ENCODE assay signal across 11 cellular contexts in the genomic region with DNA sequence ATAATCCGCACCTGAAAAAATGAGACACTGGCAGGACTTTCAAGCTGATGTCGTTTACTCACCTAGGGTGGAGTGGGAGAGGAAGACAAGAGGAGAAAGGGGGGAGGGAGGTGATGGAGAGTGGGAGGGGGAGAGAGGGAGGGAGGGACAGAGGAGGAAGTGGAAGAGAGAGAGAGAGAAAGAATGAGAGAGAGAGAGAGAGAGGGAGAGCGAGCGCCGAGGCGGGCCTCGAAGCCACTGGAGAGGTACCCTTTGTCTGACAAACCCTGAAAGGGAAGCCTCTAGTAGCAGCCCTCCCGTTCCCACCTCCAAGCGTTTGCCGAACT. TPM values are rescaled to one million over a fixed set of nuclear protein-coding genes. Genes with fewer than 3 reads are reported as not detected.
DNase-seq lines count a peak whose midpoint lies in the region; ATAC-seq, FAIRE-seq and TF ChIP-seq lines count a peak whose summit lies in the region.
"Had no signal": no experiment of that assay in that cellular context is flagged by ENCODE, and none has a peak within 500 bp of the region (broad histone marks: within the 10 kb centered on the region; RNA-seq: fewer than 3 reads in every experiment).

No MANE protein-coding gene starts in this region.

- peak; percentile 26 for DNase-seq in NCI-H2029 treated with DMSO at 0.1 percent for 48 hours (lab: John Stamatoyannopoulos, UW)
- DNase-seq in NCI-H2029 (lab: John Stamatoyannopoulos, UW) = no peak
- DNase-seq in mammary epithelial cell = no peak
- DNase-seq in HepG2 (ENCODE audit: low spot score) = no peak
- no peak for DNase-seq in suprapubic skin (ENCODE audit: low spot score in 2 of 2)
- no peak for DNase-seq in SKM-1 treated with dmso at 0.1 percent for 144 hours (lab: John Stamatoyannopoulos, UW; ENCODE audit: unreplicated experiment)
- DNase-seq: SW 1271 had no signal

- POLR2A ChIA-PET in HepG2 (lab: Yijun Ruan, JAX) = no interaction called here

- in situ Hi-C loops in mammary epithelial cell (cut with MboI; ENCODE audit: low sequenced_read_pairs in 2 of 2) = no loop called here
- in situ Hi-C loops in HepG2 (cut with HindIII; ENCODE audit: extremely low pct_ligation_motif_present, low pct_unique_long_range_greater_than_20kb) = no loop called here

- TF ChIP-seq EP300 in HepG2 (IDR thresholded peaks at IDR 0.05; ENCODE audit: low read depth in 2 of 2, low read length in 2 of 2) (no peak), HepG2 (CRISPR knock-in tag; IDR thresholded peaks at IDR 0.05; ENCODE audit: borderline replicate concordance) (no peak), suprapubic skin (IDR thresholded peaks at IDR 0.05) (no peak)

- FAIRE-seq in HepG2 (lab: Jason Lieb, UNC) = no peak
- FAIRE-seq: A204.1 had no signal

- H3K36me3 ChIP-seq in mammary epithelial cell (ENCODE audit: insufficient read depth, low read length) (no peaks in the 10 kb centered on the region), HepG2 (replicated peaks in 1 of 2; ENCODE audit: control insufficient read depth in 1 of 2, insufficient read depth in 2 of 2, low read length in 2 of 2) (no peaks in the 10 kb centered on the region), suprapubic skin (no peaks in the 10 kb centered on the region)

- no peak overlapping the region for H3K27ac ChIP-seq in mammary epithelial cell (ENCODE audit: insufficient read depth, low read depth, low read length)
- H3K27ac ChIP-seq in HepG2 (ENCODE audit: extremely low read length, insufficient read depth, low read length) = no peak overlapping the region
- H3K27ac ChIP-seq in suprapubic skin = no peak overlapping the region

- peaks cover 21% of the 10 kb centered on the region for H3K4me1 ChIP-seq in mammary epithelial cell (ENCODE audit: insufficient read depth, low read length)
- no peaks in the 10 kb centered on the region for H3K4me1 ChIP-seq in HepG2 (ENCODE audit: insufficient read depth, low read length)
- H3K4me1 ChIP-seq in suprapubic skin = peaks cover 29% of the 10 kb centered on the region

- no peak for TF ChIP-seq RAD21 in HepG2 (CRISPR knock-in tag; IDR thresholded peaks at IDR 0.05)

- H3K4me3 ChIP-seq in mammary epithelial cell (replicated peaks in 1 of 3; ENCODE audit: insufficient read depth in 1 of 3, low read depth in 2 of 3, low read length in 3 of 3) (peak overlapping the region; percentile 58 to 76 (median 63)), HepG2 (replicated peaks in 1 of 3; ENCODE audit: insufficient read depth in 1 of 3, low read depth in 2 of 3, low read length in 3 of 3) (peak overlapping the region in 1 of 3 experiments; percentile 37; a peak in 1 of 6 replicates), suprapubic skin (peak overlapping the region; percentile 67)

- intact Hi-C loops in mammary epithelial cell (cut with micrococcal nuclease) = loop anchor here (2.0 kb wide), 1 partner anchor 301 kb away; no protein-coding TSS in a partner anchor
- intact Hi-C loops in HepG2 (cut with micrococcal nuclease; ENCODE audit: unreplicated experiment) = no loop called here

- H3K9ac ChIP-seq in mammary epithelial cell (ENCODE audit: insufficient read depth, low read length) (no peak overlapping the region), HepG2 (ENCODE audit: insufficient read depth, low read depth, low read length) (no peak overlapping the region)

- H3K9me3 ChIP-seq in mammary epithelial cell (replicated peaks; ENCODE audit: insufficient read depth, low read length) (no peaks in the 10 kb centered on the region), HepG2 (ENCODE audit: low read length) (no peaks in the 10 kb centered on the region), suprapubic skin (no peaks in the 10 kb centered on the region)

- WGBS in mammary epithelial cell (ENCODE audit: low coverage, missing lambda C conversion rate) = 18% methylated on average over 2 of the region's 10 CpGs
- WGBS in HepG2 (ENCODE audit: low lambda C conversion rate) = 30% methylated on average over 7 of the region's 10 CpGs
- WGBS in suprapubic skin = 4% methylated on average over 10 of the region's 10 CpGs

- ATAC-seq in HepG2 (no peak), GM19395 (IDR thresholded peaks at IDR 0.05; ENCODE audit: unreplicated experiment) (no peak), HG02642 (IDR thresholded peaks at IDR 0.05; ENCODE audit: poor library complexity, unreplicated experiment) (no peak)
- ATAC-seq: stimulated activated effector memory CD8-positive, alpha-beta T cell treated with anti-CD3 and anti-CD28 coated beads, Interleukin-12 subunit alpha, Interleukin-12 subunit beta, amount 100 ng/mL, for 72 hours had no signal

- dilution Hi-C loops in mammary epithelial cell (cut with HindIII; ENCODE audit: low sequenced_read_pairs) = no loop called here

- peaks cover 29% of the 10 kb centered on the region for H3K27me3 ChIP-seq in mammary epithelial cell (ENCODE audit: insufficient read depth, low read length)
- H3K27me3 ChIP-seq in HepG2 (ENCODE audit: control insufficient read depth in 1 of 2, insufficient read depth in 2 of 2, low read length in 2 of 2) = peaks cover 8 to 36% of the 10 kb centered on the region in 2 experiments; a peak in 4 of 5 replicates
- H3K27me3 ChIP-seq in suprapubic skin = peaks cover 37% of the 10 kb centered on the region

- H4K20me1 ChIP-seq in mammary epithelial cell (ENCODE audit: insufficient read depth, low read length) = no peaks in the 10 kb centered on the region
- no peaks in the 10 kb centered on the region for H4K20me1 ChIP-seq in HepG2 (ENCODE audit: insufficient read depth, low read length)

- CTCF ChIA-PET in mammary epithelial cell (lab: Charles Lee; ENCODE audit: low non-redundant PET) (no interaction called here), HepG2 (lab: Yijun Ruan, JAX; ENCODE audit: low intra/inter-chr PET ratio, low total read pairs) (no interaction called here)

- H2AFZ ChIP-seq in mammary epithelial cell (ENCODE audit: low read depth, low read length) (peak overlapping the region; percentile 93), HepG2 (ENCODE audit: low read length) (no peak overlapping the region)

- no peak for TF ChIP-seq POLR2A in HepG2 (IDR thresholded peaks at IDR 0.05; ENCODE audit: insufficient read depth in 1 of 2, low read depth in 2 of 2, low read length in 2 of 2)
- TF ChIP-seq POLR2A in suprapubic skin (IDR thresholded peaks at IDR 0.05) = no peak

- H3K4me2 ChIP-seq in mammary epithelial cell (ENCODE audit: insufficient read depth, low read depth, low read length) = peak overlapping the region; percentile 100
- 0 out of 2 replicates have a peak overlapping the region, but pooled peaks have one; percentile 39 for H3K4me2 ChIP-seq in HepG2 (ENCODE audit: low read depth, low read length)

- H3K79me2 ChIP-seq in mammary epithelial cell (ENCODE audit: insufficient read depth, low read length) (no peaks in the 10 kb centered on the region), HepG2 (ENCODE audit: insufficient read depth, low read length) (no peaks in the 10 kb centered on the region)

- BruUV-seq in mammary epithelial cell (replicated peaks; lab: Mats Ljungman, UMichigan) (no TSS peak), HepG2 (replicated peaks; lab: Mats Ljungman, UMichigan) (no TSS peak)

- TF ChIP-seq CTCF in mammary epithelial cell (conservative IDR thresholded peaks at IDR 0.05 in 1 of 2, IDR thresholded peaks at IDR 0.05 in 1 of 2; ENCODE audit: extremely low read depth in 1 of 2, insufficient read depth in 1 of 2, low read depth in 1 of 2, low read length in 2 of 2) (no peak), HepG2 (CRISPR knock-in tag; IDR thresholded peaks at IDR 0.05) (no peak), suprapubic skin (IDR thresholded peaks at IDR 0.05) (no peak)

TF ChIP-seq in HepG2, 621 proteins besides CTCF, POLR2A, EP300 and RAD21 (continues in another document):
- TF ChIP-seq ZNF709 (CRISPR knock-in tag; IDR thresholded peaks at IDR 0.05) (no peak), SNAI1 (CRISPR knock-in tag; IDR thresholded peaks at IDR 0.05; ENCODE audit: borderline replicate concordance) (no peak), MYC (CRISPR knock-in tag; IDR thresholded peaks at IDR 0.05; ENCODE audit: borderline replicate concordance) (no peak), RFX1 (IDR thresholded peaks at IDR 0.05) (no peak), TSC22D2 (CRISPR knock-in tag; IDR thresholded peaks at IDR 0.05; ENCODE audit: borderline replicate concordance) (no peak), ZNF180 (CRISPR knock-in tag; IDR thresholded peaks at IDR 0.05; ENCODE audit: borderline replicate concordance, low read depth) (no peak)

RNA-seq across cellular contexts. Expression of gene ADGRL3, which starts 0.3 kb away (rescaled TPM):
- 1 to 10 TPM in 1 of 2 donors, not detected in 1; 2.8 TPM for total RNA-seq in mammary epithelial cell
- polyA plus RNA-seq in mammary epithelial cell = 0.10 TPM
- polyA minus RNA-seq in mammary epithelial cell = not detected
- 0.04 TPM in 2 replicates for total RNA-seq in HepG2 (2016; rRNA removed; fragmentation: Illumina TruSeq; extraction: Trizol)
- not detected in 2 replicates for total RNA-seq in HepG2 (2016; cell fraction: cytosol; rRNA removed; fragmentation: Illumina TruSeq; extraction: Trizol; ENCODE audit: low read depth)
- total RNA-seq in HepG2 (2016; cell fraction: insoluble cytoplasmic fraction; rRNA removed; fragmentation: Illumina TruSeq; extraction: Trizol) = 0.04 TPM in 2 replicates
- not detected in 2 replicates for total RNA-seq in HepG2 (2016; cell fraction: membrane; rRNA removed; fragmentation: Illumina TruSeq; extraction: Trizol)
- 0.06 TPM in 1 of 2 replicates, not detected in the other for total RNA-seq in HepG2 (2016; cell fraction: nucleus; rRNA removed; fragmentation: Illumina TruSeq; extraction: Trizol)
- 0.03 and 0.05 TPM in 2 replicates for polyA plus RNA-seq in HepG2 (2011; rRNA removed)
- polyA plus RNA-seq in HepG2 (2011; cell fraction: cytosol; rRNA removed) = 0.03 TPM in 1 of 2 replicates, not detected in the other
- not detected in 2 replicates for polyA plus RNA-seq in HepG2 (2011; cell fraction: nucleus; rRNA removed)
- not detected in 2 replicates for polyA plus RNA-seq in HepG2 (2012)
- not detected in 2 replicates for polyA plus RNA-seq in HepG2 (2016; cell fraction: cytosol; fragmentation: Illumina TruSeq; extraction: Trizol; ENCODE audit: low read depth)
- polyA plus RNA-seq in HepG2 (2016; cell fraction: insoluble cytoplasmic fraction; fragmentation: Illumina TruSeq; extraction: Trizol; ENCODE audit: low read depth) = 0.07 TPM in 1 of 2 replicates, not detected in the other
- not detected in 2 replicates for polyA plus RNA-seq in HepG2 (2016; cell fraction: membrane; fragmentation: Illumina TruSeq; extraction: Trizol; ENCODE audit: low read depth)
- polyA plus RNA-seq in HepG2 (2016; cell fraction: nucleus; fragmentation: Illumina TruSeq; extraction: Trizol; ENCODE audit: insufficient read depth, low read depth) = 0.11 TPM in 1 of 2 replicates, not detected in the other
- 0.12 TPM in 1 of 2 replicates, not detected in the other for polyA minus RNA-seq in HepG2 (2011; rRNA and poly(A)+ RNA removed; ENCODE audit: low replicate concordance)
- polyA minus RNA-seq in HepG2 (2011; cell fraction: cytosol; rRNA and poly(A)+ RNA removed) = not detected in 2 replicates
- polyA minus RNA-seq in HepG2 (2011; cell fraction: nucleus; rRNA and poly(A)+ RNA removed) = 0.13 and 0.25 TPM in 2 replicates
- total RNA-seq in suprapubic skin = 10 to 100 TPM in 3 of 4 donors, 1 to 10 TPM in 1; 6.5 to 19.0 (median 14.0) TPM
